ENCODE assay signal across 1 cellular context in genomic region chr11:118609380-118610219, GRCh38.
TF ChIP-seq lines count a peak whose summit lies in the region.

No MANE protein-coding gene starts in this region.

TF ChIP-seq in HepG2, 621 proteins besides CTCF, POLR2A, EP300 and RAD21 (continued from another document):
- TF ChIP-seq, protein P1, sequence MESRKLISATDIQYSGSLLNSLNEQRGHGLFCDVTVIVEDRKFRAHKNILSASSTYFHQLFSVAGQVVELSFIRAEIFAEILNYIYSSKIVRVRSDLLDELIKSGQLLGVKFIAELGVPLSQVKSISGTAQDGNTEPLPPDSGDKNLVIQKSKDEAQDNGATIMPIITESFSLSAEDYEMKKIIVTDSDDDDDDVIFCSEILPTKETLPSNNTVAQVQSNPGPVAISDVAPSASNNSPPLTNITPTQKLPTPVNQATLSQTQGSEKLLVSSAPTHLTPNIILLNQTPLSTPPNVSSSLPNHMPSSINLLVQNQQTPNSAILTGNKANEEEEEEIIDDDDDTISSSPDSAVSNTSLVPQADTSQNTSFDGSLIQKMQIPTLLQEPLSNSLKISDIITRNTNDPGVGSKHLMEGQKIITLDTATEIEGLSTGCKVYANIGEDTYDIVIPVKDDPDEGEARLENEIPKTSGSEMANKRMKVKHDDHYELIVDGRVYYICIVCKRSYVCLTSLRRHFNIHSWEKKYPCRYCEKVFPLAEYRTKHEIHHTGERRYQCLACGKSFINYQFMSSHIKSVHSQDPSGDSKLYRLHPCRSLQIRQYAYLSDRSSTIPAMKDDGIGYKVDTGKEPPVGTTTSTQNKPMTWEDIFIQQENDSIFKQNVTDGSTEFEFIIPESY (CRISPR knock-in tag; IDR thresholded peaks at IDR 0.05): peak; percentile 58
- TF ChIP-seq SKIL (CRISPR knock-in tag; IDR thresholded peaks at IDR 0.05; ENCODE audit: borderline replicate concordance): 0 out of 2 replicates have a peak, but pooled peaks have one; percentile 16
- TF ChIP-seq ZNF674 (CRISPR knock-in tag; IDR thresholded peaks at IDR 0.05; ENCODE audit: low read depth): no peak
